8 cellular contexts compared by ENCODE assay signal in the genomic region with DNA sequence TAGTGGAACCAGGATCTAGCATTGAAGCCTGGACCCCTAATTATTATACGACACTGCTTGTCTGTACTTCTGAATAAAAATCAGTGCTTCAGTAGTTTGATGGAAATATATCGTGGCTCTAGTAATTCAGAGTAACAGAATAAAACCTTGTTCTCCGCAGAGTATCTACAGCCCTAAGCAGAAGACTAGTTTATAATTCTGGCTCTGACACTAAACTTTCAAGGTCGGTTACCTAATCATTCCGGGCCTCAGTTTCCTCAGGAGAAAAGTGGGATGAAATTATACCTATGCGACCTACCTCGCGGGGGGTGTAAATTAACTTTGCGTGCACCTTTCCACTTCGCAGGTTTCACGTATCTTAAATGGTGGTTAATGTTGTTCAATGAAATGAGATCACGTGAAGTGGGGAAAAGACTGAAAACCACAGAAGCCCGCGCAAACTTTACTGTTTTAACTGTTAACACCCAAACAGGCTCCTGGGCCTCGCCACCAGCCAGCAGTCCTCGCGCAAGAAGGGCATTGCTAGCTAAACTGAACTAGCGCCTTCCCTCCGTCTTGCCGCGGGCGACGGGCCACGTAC. TPM values are rescaled to one million over a fixed set of nuclear protein-coding genes. Genes with fewer than 3 reads are reported as not detected.
A peak's percentile ranks its signal among the peaks of the same experiment; 100 is the strongest.
DNase-seq lines count a peak whose midpoint lies in the region; ATAC-seq, FAIRE-seq and TF ChIP-seq lines count a peak whose summit lies in the region.

No MANE protein-coding gene starts in this region.

- H3K36me3 Mint-ChIP-seq in activated naive CD8-positive, alpha-beta T cell treated with anti-CD3 and anti-CD28 coated beads, Interleukin-2, amount 10 ng/mL, durations not matched to agents 7 days and 5 days: peaks cover 32% of the 10 kb centered on the region

- peak; percentile 17 for DNase-seq in stimulated activated CD8-positive, alpha-beta memory T cell treated with anti-CD3 and anti-CD28 coated beads, Interleukin-15, amount 100 ng/mL, for 1 hour (ENCODE audit: low read depth)
- no peak for DNase-seq in stimulated activated CD8-positive, alpha-beta memory T cell treated with anti-CD3 and anti-CD28 coated beads, Interleukin-4, amount 100 ng/mL, for 48 hours
- DNase-seq in activated naive CD8-positive, alpha-beta T cell treated with anti-CD3 and anti-CD28 coated beads, Interleukin-2, amount 10 ng/mL, durations not matched to agents 7 days and 5 days: no peak
- DNase-seq in HepG2 (ENCODE audit: low spot score): no peak
- no peak for DNase-seq in transverse colon
- no peak for DNase-seq in activated effector memory CD4-positive, alpha-beta T cell treated with anti-CD3 and anti-CD28 coated beads, Interleukin-2, amount 50 U/mL, for 16 hours

- POLR2A ChIA-PET in activated naive CD8-positive, alpha-beta T cell treated with anti-CD3 and anti-CD28 coated beads, Interleukin-2, amount 10 ng/mL, durations not matched to agents 7 days and 5 days (lab: Charles Lee): interaction anchor here (1.4 to 3.5 kb wide), 2 partner anchors 21 to 43 kb away, joined by 6 to 42 read pairs; a partner anchor contains a TSS
- POLR2A ChIA-PET in HepG2 (lab: Yijun Ruan, JAX): interaction anchor here (1.1 to 2.6 kb wide), 5 partner anchors 9 to 1400 kb away, joined by 3 to 49 read pairs (median 5); a partner anchor contains a TSS

- TF ChIP-seq RAD21 in HepG2 (CRISPR knock-in tag; IDR thresholded peaks at IDR 0.05): no peak

- H3K27me3 ChIP-seq in HepG2 (ENCODE audit: control insufficient read depth in 1 of 2, insufficient read depth in 2 of 2, low read length in 2 of 2) (no peaks in the 10 kb centered on the region; a peak in 1 of 5 replicates), transverse colon (no peaks in the 10 kb centered on the region)

- no peak for FAIRE-seq in HepG2 (lab: Jason Lieb, UNC)

- peak overlapping the region; percentile 95 for H3K9ac ChIP-seq in HepG2 (ENCODE audit: insufficient read depth, low read depth, low read length)

- peaks cover 61% of the 10 kb centered on the region for H3K79me2 ChIP-seq in HepG2 (ENCODE audit: insufficient read depth, low read length)

- peak overlapping the region; percentile 76 for H3K4me2 ChIP-seq in HepG2 (ENCODE audit: low read depth, low read length)

- CTCF ChIA-PET in HepG2 (lab: Yijun Ruan, JAX; ENCODE audit: low intra/inter-chr PET ratio, low total read pairs): no interaction called here

- H3K9me3 ChIP-seq in HepG2 (ENCODE audit: low read length) (no peaks in the 10 kb centered on the region), transverse colon (no peaks in the 10 kb centered on the region)

- peak overlapping the region; percentile 43 for H2AFZ ChIP-seq in HepG2 (ENCODE audit: low read length)

- H4K20me1 ChIP-seq in HepG2 (ENCODE audit: insufficient read depth, low read length): peaks cover 4% of the 10 kb centered on the region

- H3K9me3 Mint-ChIP-seq in activated naive CD8-positive, alpha-beta T cell treated with anti-CD3 and anti-CD28 coated beads, Interleukin-2, amount 10 ng/mL, durations not matched to agents 7 days and 5 days: peaks cover under 1% of the 10 kb centered on the region

- no peaks in the 10 kb centered on the region for H3K27me3 Mint-ChIP-seq in activated naive CD8-positive, alpha-beta T cell treated with anti-CD3 and anti-CD28 coated beads, Interleukin-2, amount 10 ng/mL, durations not matched to agents 7 days and 5 days

- 1% methylated on average over 16 of the region's 24 CpGs for WGBS in HepG2 (ENCODE audit: low lambda C conversion rate)
- WGBS in transverse colon (ENCODE audit: low coverage in 1 of 2), 2 donors: 7 to 28% methylated on average over 5 to 24 of the region's 24 CpGs

- H3K4me3 Mint-ChIP-seq in activated naive CD8-positive, alpha-beta T cell treated with anti-CD3 and anti-CD28 coated beads, Interleukin-2, amount 10 ng/mL, durations not matched to agents 7 days and 5 days: peak overlapping the region; percentile 97

- peak overlapping the region; percentile 95 for H3K27ac ChIP-seq in HepG2 (ENCODE audit: extremely low read length, insufficient read depth, low read length)
- peak overlapping the region; percentile 96 to 98 (median 98) for H3K27ac ChIP-seq in transverse colon

- TF ChIP-seq EP300 in HepG2 (IDR thresholded peaks at IDR 0.05; ENCODE audit: low read depth in 2 of 2, low read length in 2 of 2) (no peak), HepG2 (CRISPR knock-in tag; IDR thresholded peaks at IDR 0.05; ENCODE audit: borderline replicate concordance) (no peak), transverse colon (IDR thresholded peaks at IDR 0.05; ENCODE audit: low read depth) (no peak)

- intact Hi-C loops in HepG2 (cut with micrococcal nuclease; ENCODE audit: unreplicated experiment): loop anchor here (1.0 kb wide), 1 partner anchor 43 kb away; a partner anchor contains a TSS
- intact Hi-C loops in transverse colon (cut with DNase I; ENCODE audit: low total_unique reads): loop anchor here (5.0 kb wide), 1 partner anchor 42 kb away; a partner anchor contains a TSS

- H3K4me1 ChIP-seq in HepG2 (ENCODE audit: insufficient read depth, low read length): peaks cover 45% of the 10 kb centered on the region
- peaks cover 6 to 46% (median 28%) of the 10 kb centered on the region in 4 donors for H3K4me1 ChIP-seq in transverse colon

- in situ Hi-C loops in HepG2 (cut with HindIII; ENCODE audit: extremely low pct_ligation_motif_present, low pct_unique_long_range_greater_than_20kb) (no loop called here), transverse colon (cut with MboI; ENCODE audit: low pct_ligation_motif_present in 1 of 4, low pct_unique_long_range_greater_than_20kb in 1 of 4, low sequenced_read_pairs in 3 of 4) (no loop called here)

- H3K4me1 Mint-ChIP-seq in activated naive CD8-positive, alpha-beta T cell treated with anti-CD3 and anti-CD28 coated beads, Interleukin-2, amount 10 ng/mL, durations not matched to agents 7 days and 5 days: peaks cover 23% of the 10 kb centered on the region

- peaks cover 0 to 6% of the 10 kb centered on the region in 2 experiments; a peak in 2 of 5 replicates for H3K36me3 ChIP-seq in HepG2 (replicated peaks in 1 of 2; ENCODE audit: control insufficient read depth in 1 of 2, insufficient read depth in 2 of 2, low read length in 2 of 2)
- peaks cover 0 to 23% (median 3%) of the 10 kb centered on the region in 4 donors for H3K36me3 ChIP-seq in transverse colon

- TF ChIP-seq POLR2A in HepG2 (IDR thresholded peaks at IDR 0.05; ENCODE audit: insufficient read depth in 1 of 2, low read depth in 2 of 2, low read length in 2 of 2): no peak
- TF ChIP-seq POLR2A in transverse colon (IDR thresholded peaks at IDR 0.05): no peak

- H3K27ac Mint-ChIP-seq in activated naive CD8-positive, alpha-beta T cell treated with anti-CD3 and anti-CD28 coated beads, Interleukin-2, amount 10 ng/mL, durations not matched to agents 7 days and 5 days: peak overlapping the region; percentile 100

- TF ChIP-seq CTCF in HepG2 (CRISPR knock-in tag; IDR thresholded peaks at IDR 0.05): no peak
- no peak for TF ChIP-seq CTCF in transverse colon (IDR thresholded peaks at IDR 0.05)

- ATAC-seq in activated naive CD8-positive, alpha-beta T cell treated with anti-CD3 and anti-CD28 coated beads, Interleukin-2, amount 10 ng/mL, durations not matched to agents 7 days and 5 days (ENCODE audit: low read depth): no peak
- ATAC-seq in HepG2 (no peak), HG03045 (IDR thresholded peaks at IDR 0.05; ENCODE audit: unreplicated experiment) (no peak), GM21528 (IDR thresholded peaks at IDR 0.05; ENCODE audit: low FRiP score, unreplicated experiment) (no peak)

- H3K4me3 ChIP-seq in HepG2 (replicated peaks in 1 of 3; ENCODE audit: insufficient read depth in 1 of 3, low read depth in 2 of 3, low read length in 3 of 3) (peak overlapping the region; percentile 72 to 99 (median 79)), transverse colon (peak overlapping the region; percentile 51 to 92 (median 84))

- TSS peak; percentile 72 for BruUV-seq in HepG2 (replicated peaks; lab: Mats Ljungman, UMichigan)

RNA-seq across cellular contexts. Expression of a gene that starts 0.6 kb away (rescaled TPM):
- total RNA-seq in activated naive CD8-positive, alpha-beta T cell treated with anti-CD3 and anti-CD28 coated beads, Interleukin-2, amount 10 ng/mL, durations not matched to agents 7 days and 5 days: 10 to 100 TPM; 32.8 to 38.9 TPM
- total RNA-seq in HepG2 (2016; rRNA removed; fragmentation: Illumina TruSeq; extraction: Trizol): 11.8 and 17.1 TPM in 2 replicates
- 2.3 and 3.3 TPM in 2 replicates for total RNA-seq in HepG2 (2016; cell fraction: cytosol; rRNA removed; fragmentation: Illumina TruSeq; extraction: Trizol; ENCODE audit: low read depth)
- total RNA-seq in HepG2 (2016; cell fraction: insoluble cytoplasmic fraction; rRNA removed; fragmentation: Illumina TruSeq; extraction: Trizol): 13.4 and 15.6 TPM in 2 replicates
- 8.5 and 9.8 TPM in 2 replicates for total RNA-seq in HepG2 (2016; cell fraction: membrane; rRNA removed; fragmentation: Illumina TruSeq; extraction: Trizol)
- total RNA-seq in HepG2 (2016; cell fraction: nucleus; rRNA removed; fragmentation: Illumina TruSeq; extraction: Trizol): 11.3 and 11.5 TPM in 2 replicates
- polyA plus RNA-seq in HepG2 (2011; rRNA removed): 3.6 and 4.0 TPM in 2 replicates
- polyA plus RNA-seq in HepG2 (2011; cell fraction: cytosol; rRNA removed): 1.6 and 2.6 TPM in 2 replicates
- polyA plus RNA-seq in HepG2 (2011; cell fraction: nucleus; rRNA removed): 2.3 and 3.3 TPM in 2 replicates
- 8.4 and 11.4 TPM in 2 replicates for polyA plus RNA-seq in HepG2 (2012)
- 0.82 and 0.87 TPM in 2 replicates for polyA plus RNA-seq in HepG2 (2016; cell fraction: cytosol; fragmentation: Illumina TruSeq; extraction: Trizol; ENCODE audit: low read depth)
- polyA plus RNA-seq in HepG2 (2016; cell fraction: insoluble cytoplasmic fraction; fragmentation: Illumina TruSeq; extraction: Trizol; ENCODE audit: low read depth): 11.4 and 12.0 TPM in 2 replicates
- polyA plus RNA-seq in HepG2 (2016; cell fraction: membrane; fragmentation: Illumina TruSeq; extraction: Trizol; ENCODE audit: low read depth): 2.6 and 3.3 TPM in 2 replicates
- 15.3 and 16.7 TPM in 2 replicates for polyA plus RNA-seq in HepG2 (2016; cell fraction: nucleus; fragmentation: Illumina TruSeq; extraction: Trizol; ENCODE audit: insufficient read depth, low read depth)
- polyA minus RNA-seq in HepG2 (2011; rRNA and poly(A)+ RNA removed; ENCODE audit: low replicate concordance): 2.7 and 5.9 TPM in 2 replicates
- polyA minus RNA-seq in HepG2 (2011; cell fraction: cytosol; rRNA and poly(A)+ RNA removed): 9.6 and 10.0 TPM in 2 replicates
- 13.3 and 18.8 TPM in 2 replicates for polyA minus RNA-seq in HepG2 (2011; cell fraction: nucleus; rRNA and poly(A)+ RNA removed)
- total RNA-seq in transverse colon: 10 to 100 TPM in 2 of 4 donors, 1 to 10 TPM in 2; 2.2 to 19.1 (median 12.8) TPM

RNA-seq across cellular contexts. Expression of a gene that starts 0.8 kb away (rescaled TPM):
- 10 to 100 TPM; 11.3 to 11.9 TPM for total RNA-seq in activated naive CD8-positive, alpha-beta T cell treated with anti-CD3 and anti-CD28 coated beads, Interleukin-2, amount 10 ng/mL, durations not matched to agents 7 days and 5 days
- total RNA-seq in HepG2 (2016; rRNA removed; fragmentation: Illumina TruSeq; extraction: Trizol): 10.8 and 16.4 TPM in 2 replicates
- 5.9 and 6.5 TPM in 2 replicates for total RNA-seq in HepG2 (2016; cell fraction: cytosol; rRNA removed; fragmentation: Illumina TruSeq; extraction: Trizol; ENCODE audit: low read depth)
- 11.3 and 17.2 TPM in 2 replicates for total RNA-seq in HepG2 (2016; cell fraction: insoluble cytoplasmic fraction; rRNA removed; fragmentation: Illumina TruSeq; extraction: Trizol)
- total RNA-seq in HepG2 (2016; cell fraction: membrane; rRNA removed; fragmentation: Illumina TruSeq; extraction: Trizol): 10.2 and 12.4 TPM in 2 replicates
- total RNA-seq in HepG2 (2016; cell fraction: nucleus; rRNA removed; fragmentation: Illumina TruSeq; extraction: Trizol): 24.4 and 26.7 TPM in 2 replicates
- polyA plus RNA-seq in HepG2 (2011; rRNA removed): 7.9 and 8.6 TPM in 2 replicates
- 9.2 and 10.9 TPM in 2 replicates for polyA plus RNA-seq in HepG2 (2011; cell fraction: cytosol; rRNA removed)
- polyA plus RNA-seq in HepG2 (2011; cell fraction: nucleus; rRNA removed): 2.9 and 3.2 TPM in 2 replicates
- 20.2 and 23.6 TPM in 2 replicates for polyA plus RNA-seq in HepG2 (2012)
- 2.5 and 3.2 TPM in 2 replicates for polyA plus RNA-seq in HepG2 (2016; cell fraction: cytosol; fragmentation: Illumina TruSeq; extraction: Trizol; ENCODE audit: low read depth)
- polyA plus RNA-seq in HepG2 (2016; cell fraction: insoluble cytoplasmic fraction; fragmentation: Illumina TruSeq; extraction: Trizol; ENCODE audit: low read depth): 12.3 and 12.5 TPM in 2 replicates
- polyA plus RNA-seq in HepG2 (2016; cell fraction: membrane; fragmentation: Illumina TruSeq; extraction: Trizol; ENCODE audit: low read depth): 5.3 and 5.6 TPM in 2 replicates
- 27.1 and 27.6 TPM in 2 replicates for polyA plus RNA-seq in HepG2 (2016; cell fraction: nucleus; fragmentation: Illumina TruSeq; extraction: Trizol; ENCODE audit: insufficient read depth, low read depth)
- polyA minus RNA-seq in HepG2 (2011; rRNA and poly(A)+ RNA removed; ENCODE audit: low replicate concordance): 0.91 and 5.4 TPM in 2 replicates
- 8.0 and 11.0 TPM in 2 replicates for polyA minus RNA-seq in HepG2 (2011; cell fraction: cytosol; rRNA and poly(A)+ RNA removed)
- polyA minus RNA-seq in HepG2 (2011; cell fraction: nucleus; rRNA and poly(A)+ RNA removed): 13.5 and 16.9 TPM in 2 replicates
- 10 to 100 TPM in 2 of 4 donors, 1 to 10 TPM in 2; 2.8 to 28.3 (median 14.4) TPM for total RNA-seq in transverse colon

RNA-seq across cellular contexts. Expression of a gene that starts 43.0 kb away (rescaled TPM):
- 10 to 100 TPM; 17.2 to 17.8 TPM for total RNA-seq in activated naive CD8-positive, alpha-beta T cell treated with anti-CD3 and anti-CD28 coated beads, Interleukin-2, amount 10 ng/mL, durations not matched to agents 7 days and 5 days
- total RNA-seq in HepG2 (2016; rRNA removed; fragmentation: Illumina TruSeq; extraction: Trizol) (11.4 and 15.6 TPM in 2 replicates), transverse colon (10 to 100 TPM in 2 of 4 donors, 1 to 10 TPM in 2; 4.8 to 41.9 (median 18.5) TPM)
- total RNA-seq in HepG2 (2016; cell fraction: cytosol; rRNA removed; fragmentation: Illumina TruSeq; extraction: Trizol; ENCODE audit: low read depth): 1.6 and 1.8 TPM in 2 replicates
- total RNA-seq in HepG2 (2016; cell fraction: insoluble cytoplasmic fraction; rRNA removed; fragmentation: Illumina TruSeq; extraction: Trizol): 11.9 and 16.0 TPM in 2 replicates
- 4.4 and 5.3 TPM in 2 replicates for total RNA-seq in HepG2 (2016; cell fraction: membrane; rRNA removed; fragmentation: Illumina TruSeq; extraction: Trizol)
- 13.1 and 14.2 TPM in 2 replicates for total RNA-seq in HepG2 (2016; cell fraction: nucleus; rRNA removed; fragmentation: Illumina TruSeq; extraction: Trizol)
- polyA plus RNA-seq in HepG2 (2011; rRNA removed): 5.4 and 6.3 TPM in 2 replicates
- polyA plus RNA-seq in HepG2 (2011; cell fraction: cytosol; rRNA removed): 2.3 and 4.8 TPM in 2 replicates
- 2.2 and 2.9 TPM in 2 replicates for polyA plus RNA-seq in HepG2 (2011; cell fraction: nucleus; rRNA removed)
- 8.4 and 10.4 TPM in 2 replicates for polyA plus RNA-seq in HepG2 (2012)
- 0.59 and 0.73 TPM in 2 replicates for polyA plus RNA-seq in HepG2 (2016; cell fraction: cytosol; fragmentation: Illumina TruSeq; extraction: Trizol; ENCODE audit: low read depth)
- 9.3 and 13.2 TPM in 2 replicates for polyA plus RNA-seq in HepG2 (2016; cell fraction: insoluble cytoplasmic fraction; fragmentation: Illumina TruSeq; extraction: Trizol; ENCODE audit: low read depth)
- polyA plus RNA-seq in HepG2 (2016; cell fraction: membrane; fragmentation: Illumina TruSeq; extraction: Trizol; ENCODE audit: low read depth): 1.6 and 1.7 TPM in 2 replicates
- polyA plus RNA-seq in HepG2 (2016; cell fraction: nucleus; fragmentation: Illumina TruSeq; extraction: Trizol; ENCODE audit: insufficient read depth, low read depth): 8.2 and 8.3 TPM in 2 replicates
- 3.1 and 5.7 TPM in 2 replicates for polyA minus RNA-seq in HepG2 (2011; rRNA and poly(A)+ RNA removed; ENCODE audit: low replicate concordance)
- 12.7 and 15.6 TPM in 2 replicates for polyA minus RNA-seq in HepG2 (2011; cell fraction: cytosol; rRNA and poly(A)+ RNA removed)
- 21.5 and 29.8 TPM in 2 replicates for polyA minus RNA-seq in HepG2 (2011; cell fraction: nucleus; rRNA and poly(A)+ RNA removed)
